In the genomic region with DNA sequence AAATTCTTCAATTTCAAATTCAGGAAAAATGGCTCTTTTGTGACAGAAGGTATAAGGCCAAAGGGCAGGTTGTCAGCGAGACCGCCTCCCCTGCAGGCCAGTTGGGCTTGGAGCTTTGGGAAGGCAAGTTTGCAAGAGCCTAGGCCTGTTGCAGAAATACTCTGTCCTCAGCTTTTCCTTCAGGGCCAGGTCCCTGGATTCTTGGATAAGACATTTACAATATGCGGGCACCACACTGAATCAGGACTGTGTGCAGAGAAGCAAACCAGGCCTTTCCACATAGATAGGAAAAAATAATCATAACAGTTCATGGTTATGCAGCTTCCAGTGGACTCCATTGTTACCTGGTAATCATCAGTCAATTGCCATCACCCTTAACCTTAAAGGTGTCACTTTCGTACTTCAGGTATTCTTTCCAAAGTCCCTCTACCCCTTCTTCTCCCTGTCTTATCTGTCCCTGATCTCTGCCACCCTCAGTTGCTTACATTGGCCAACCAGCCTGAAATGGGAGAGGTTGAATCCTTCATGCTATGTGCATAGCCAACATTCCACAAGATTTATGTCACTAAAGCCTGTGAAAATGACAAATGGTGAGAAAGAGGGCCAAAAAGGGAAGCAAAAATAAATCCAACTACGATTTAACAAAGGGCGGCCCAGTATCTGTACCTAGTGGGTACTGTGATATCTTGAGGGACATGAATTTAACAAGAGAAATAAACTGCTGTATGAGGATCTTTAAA, we compare ENCODE assay signal across 11 cellular contexts.
DNase-seq lines count a peak whose midpoint lies in the region; ATAC-seq and TF ChIP-seq lines count a peak whose summit lies in the region.
"Had no signal": no experiment of that assay in that cellular context is flagged by ENCODE, and none has a peak within 500 bp of the region (broad histone marks: within the 10 kb centered on the region; RNA-seq: fewer than 3 reads in every experiment).

No MANE protein-coding gene starts in this region.

- TF ChIP-seq POLR2A in esophagus squamous epithelium (IDR thresholded peaks at IDR 0.05): no peak
- no peak for TF ChIP-seq POLR2A in ovary (IDR thresholded peaks at IDR 0.05)

- H3K4me3 ChIP-seq in left ventricle myocardium inferior: no peak overlapping the region
- H3K4me3 ChIP-seq in esophagus squamous epithelium: no peak overlapping the region
- no peak overlapping the region for H3K4me3 ChIP-seq in ovary

- H3K4me1 ChIP-seq in left ventricle myocardium inferior: peaks cover 80% of the 10 kb centered on the region
- H3K4me1 ChIP-seq in esophagus squamous epithelium: peaks cover 5 to 65% (median 31%) of the 10 kb centered on the region in 3 donors
- peaks cover 27% of the 10 kb centered on the region for H3K4me1 ChIP-seq in ovary (ENCODE audit: insufficient read depth)

- TF ChIP-seq EP300 in ovary (IDR thresholded peaks at IDR 0.05): no peak

- H3K36me3 Mint-ChIP-seq in glutamatergic neuron (ENCODE audit: unreplicated experiment): no peaks in the 10 kb centered on the region

- TF ChIP-seq CTCF in left ventricle myocardium inferior (IDR thresholded peaks at IDR 0.05; ENCODE audit: borderline replicate concordance) (no peak), esophagus squamous epithelium (IDR thresholded peaks at IDR 0.05) (no peak), ovary (IDR thresholded peaks at IDR 0.05) (no peak), glutamatergic neuron (IDR thresholded peaks at IDR 0.05; ENCODE audit: partially characterized antibody, unreplicated experiment) (no peak)

- peaks cover 3% of the 10 kb centered on the region for H3K9me3 Mint-ChIP-seq in glutamatergic neuron (ENCODE audit: unreplicated experiment)
- H3K9me3 Mint-ChIP-seq: activated naive CD4-positive, alpha-beta T cell treated with anti-CD3 and anti-CD28 coated beads, Interleukin-2, amount 10 ng/mL, durations not matched to agents 7 days and 5 days had no signal

- no peaks in the 10 kb centered on the region for H3K27me3 Mint-ChIP-seq in glutamatergic neuron (ENCODE audit: unreplicated experiment)

- peaks cover 23% of the 10 kb centered on the region for H3K4me1 Mint-ChIP-seq in glutamatergic neuron (ENCODE audit: low read depth, unreplicated experiment)

- peak overlapping the region; percentile 86 for H3K27ac ChIP-seq in left ventricle myocardium inferior (replicated peaks)
- peak overlapping the region; percentile 0 to 88 (median 82) for H3K27ac ChIP-seq in esophagus squamous epithelium
- peak overlapping the region; percentile 10 to 35 for H3K27ac ChIP-seq in ovary

- H3K4me3 Mint-ChIP-seq in glutamatergic neuron (ENCODE audit: unreplicated experiment): no peak overlapping the region
- H3K4me3 Mint-ChIP-seq: activated naive CD4-positive, alpha-beta T cell treated with anti-CD3 and anti-CD28 coated beads, Interleukin-2, amount 10 ng/mL, durations not matched to agents 7 days and 5 days had no signal

- H3K9me3 ChIP-seq in left ventricle myocardium inferior (replicated peaks) (no peaks in the 10 kb centered on the region), esophagus squamous epithelium (no peaks in the 10 kb centered on the region), ovary (no peaks in the 10 kb centered on the region)

- intact Hi-C loops in left ventricle myocardium inferior (cut with micrococcal nuclease) (loop anchor here (10.0 kb wide), 1 partner anchor 133 kb away; no protein-coding TSS in a partner anchor), left ventricle myocardium superior (cut with micrococcal nuclease) (no loop called here), esophagus squamous epithelium (cut with DNase I) (no loop called here), ovary (cut with DNase I) (loop anchor here in 3 of 4 donors (10.0 kb wide), 3 partner anchors 113 to 183 kb away; no protein-coding TSS in a partner anchor)

- peaks cover 32% of the 10 kb centered on the region for H3K27me3 ChIP-seq in left ventricle myocardium inferior (ENCODE audit: low read depth)
- H3K27me3 ChIP-seq in esophagus squamous epithelium: peaks cover 0 to 41% (median 5%) of the 10 kb centered on the region in 4 donors
- H3K27me3 ChIP-seq in ovary: no peaks in the 10 kb centered on the region

- DNase-seq in left ventricle myocardium inferior (no peak), left ventricle myocardium superior (no peak), esophagus squamous epithelium (lab: John Stamatoyannopoulos, UW) (no peak), ovary (no peak), glutamatergic neuron (no peak)
- no peak for DNase-seq in activated CD4-positive, alpha-beta T cell treated with anti-CD3 and anti-CD28 coated beads, Interleukin-2, amount 50 U/mL, for 4 hours
- DNase-seq: activated naive CD4-positive, alpha-beta T cell treated with anti-CD3 and anti-CD28 coated beads, Interleukin-2, amount 10 ng/mL, durations not matched to agents 7 days and 5 days; NCI-H187 treated with DMSO at 0.1 percent for 48 hours; RPMI8226 had no signal

- H3K27ac Mint-ChIP-seq in glutamatergic neuron (ENCODE audit: unreplicated experiment): no peak overlapping the region
- H3K27ac Mint-ChIP-seq: activated naive CD4-positive, alpha-beta T cell treated with anti-CD3 and anti-CD28 coated beads, Interleukin-2, amount 10 ng/mL, durations not matched to agents 7 days and 5 days had no signal

- H3K36me3 ChIP-seq in left ventricle myocardium inferior: no peaks in the 10 kb centered on the region
- no peaks in the 10 kb centered on the region for H3K36me3 ChIP-seq in esophagus squamous epithelium
- H3K36me3 ChIP-seq in ovary: no peaks in the 10 kb centered on the region

- 48 to 65% methylated on average over 6 of the region's 6 CpGs for WGBS in esophagus squamous epithelium, 2 donors
- 64 to 78% (median 69%) methylated on average over 6 of the region's 6 CpGs for WGBS in ovary, 3 donors

- ATAC-seq in left ventricle myocardium superior (no peak), GM18511 (IDR thresholded peaks at IDR 0.05; ENCODE audit: unreplicated experiment) (no peak), GM18861 (IDR thresholded peaks at IDR 0.05; ENCODE audit: unreplicated experiment) (no peak)

Comparison
In these comparisons a context has a peak if more than half of its experiments do, and no peak if none do; other contexts are left out.
1. intact Hi-C loops: an anchor here in left ventricle myocardium inferior (10.0 kb wide) and ovary (10.0 kb wide); none called in left ventricle myocardium superior and esophagus squamous epithelium.
2. H3K27ac ChIP-seq: peak in every context shown above with its lines; median percentile 86 in left ventricle myocardium inferior; 82 in esophagus squamous epithelium; 22 in ovary.